Comparison of ENCODE assay signal across 8 cellular contexts in the genomic region with DNA sequence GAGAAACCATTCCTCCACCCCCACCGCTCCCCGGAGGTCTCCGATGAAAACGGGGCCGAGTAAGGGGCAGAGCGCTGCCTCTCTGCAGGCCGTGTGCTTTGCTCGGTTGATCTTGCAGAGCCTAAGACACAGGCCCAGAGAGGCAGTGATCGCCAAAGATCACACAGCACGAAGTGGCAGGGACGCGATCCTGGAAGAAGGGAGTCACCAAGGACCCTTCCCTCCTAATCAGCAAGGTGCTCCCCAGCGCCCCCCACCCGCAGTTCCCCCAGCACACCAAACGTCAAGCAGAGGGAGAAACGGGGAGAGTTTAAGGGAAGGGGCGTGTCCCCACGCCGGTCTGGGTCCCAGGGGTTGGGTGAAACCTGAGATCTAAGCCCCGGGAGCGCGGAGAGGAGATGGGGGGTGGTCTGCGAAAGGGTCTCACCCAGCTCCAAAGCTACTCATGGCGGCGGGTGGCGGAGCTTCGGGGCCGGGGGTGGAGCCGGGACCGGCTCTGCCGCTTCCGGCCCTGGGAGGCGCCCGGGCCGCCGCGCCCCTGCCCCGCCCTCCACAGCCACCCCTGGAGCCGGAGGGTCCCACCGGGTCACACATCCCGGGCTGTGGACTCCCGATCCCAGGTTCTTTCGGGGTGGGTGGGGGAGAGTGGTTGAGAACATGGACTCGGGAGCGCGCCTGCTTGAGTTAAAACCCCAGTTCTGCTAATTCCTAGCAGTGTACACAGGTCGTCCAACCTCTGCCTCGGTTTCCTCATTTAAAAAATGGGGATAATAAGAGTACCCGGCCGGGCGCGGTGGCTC. TPM values are rescaled to one million over a fixed set of nuclear protein-coding genes. Genes with fewer than 3 reads are reported as not detected.
DNase-seq lines count a peak whose midpoint lies in the region; ATAC-seq, FAIRE-seq and TF ChIP-seq lines count a peak whose summit lies in the region.

A gene with protein sequence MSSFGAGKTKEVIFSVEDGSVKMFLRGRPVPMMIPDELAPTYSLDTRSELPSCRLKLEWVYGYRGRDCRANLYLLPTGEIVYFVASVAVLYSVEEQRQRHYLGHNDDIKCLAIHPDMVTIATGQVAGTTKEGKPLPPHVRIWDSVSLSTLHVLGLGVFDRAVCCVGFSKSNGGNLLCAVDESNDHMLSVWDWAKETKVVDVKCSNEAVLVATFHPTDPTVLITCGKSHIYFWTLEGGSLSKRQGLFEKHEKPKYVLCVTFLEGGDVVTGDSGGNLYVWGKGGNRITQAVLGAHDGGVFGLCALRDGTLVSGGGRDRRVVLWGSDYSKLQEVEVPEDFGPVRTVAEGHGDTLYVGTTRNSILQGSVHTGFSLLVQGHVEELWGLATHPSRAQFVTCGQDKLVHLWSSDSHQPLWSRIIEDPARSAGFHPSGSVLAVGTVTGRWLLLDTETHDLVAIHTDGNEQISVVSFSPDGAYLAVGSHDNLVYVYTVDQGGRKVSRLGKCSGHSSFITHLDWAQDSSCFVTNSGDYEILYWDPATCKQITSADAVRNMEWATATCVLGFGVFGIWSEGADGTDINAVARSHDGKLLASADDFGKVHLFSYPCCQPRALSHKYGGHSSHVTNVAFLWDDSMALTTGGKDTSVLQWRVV (minus strand): TSS at position 468 of the 800 bp plus-strand sequence. CDS start 21 bp downstream, at position 447.

- H3K9ac ChIP-seq in H1 (replicated peaks in 1 of 4; ENCODE audit: extremely low read depth in 1 of 4, low read depth in 3 of 4, low read length in 3 of 4) = peak within 1 kb of the TSS in 2 of 4 experiments; percentile 16 to 20; a peak in 3 of 7 replicates

- H3K27ac Mint-ChIP-seq in activated CD4-positive, alpha-beta memory T cell treated with anti-CD3 and anti-CD28 coated beads, Interleukin-2, amount 10 ng/mL, durations not matched to agents 7 days and 5 days = peak within 1 kb of the TSS; percentile 100

- H3K4me3 ChIP-seq in GM12865 (ENCODE audit: low read depth, low read length) (peak within 1 kb of the TSS; percentile 94), H1 (ENCODE audit: extremely low read depth in 1 of 4, insufficient read depth in 2 of 4, low read depth in 3 of 4, low read length in 4 of 4) (peak within 1 kb of the TSS; percentile 51 to 67 (median 60)), mononuclear cell (ENCODE audit: low read length) (peak within 1 kb of the TSS; percentile 64)

- FAIRE-seq in H1 (lab: Jason Lieb, UNC) (no peak), H54 (lab: Jason Lieb, UNC) (no peak)

- no peak for TF ChIP-seq RAD21 in H1 (IDR thresholded peaks at IDR 0.05 in 1 of 2, conservative IDR thresholded peaks at IDR 0.05 in 1 of 2; ENCODE audit: low read depth in 2 of 2, low read length in 2 of 2)

- no peak for TF ChIP-seq EP300 in H1 (IDR thresholded peaks at IDR 0.05; ENCODE audit: borderline replicate concordance in 1 of 2, low read depth in 2 of 2, low read length in 2 of 2)

- H2AFZ ChIP-seq in H1 (ENCODE audit: low read length) = peak within 1 kb of the TSS; percentile 46; the same call in 1 of the 2 replicates

- H3K23me2 ChIP-seq in H1 (ENCODE audit: low read depth, low read length) = peaks cover 15% of the 10 kb centered on the region

- H2AK5ac ChIP-seq in H1 (ENCODE audit: low read depth, low read length) = no peak within 1 kb of the TSS; the same call in 1 of the 2 replicates

- peak within 1 kb of the TSS; percentile 18 for H2BK20ac ChIP-seq in H1 (ENCODE audit: low read length)

- DNase-seq in GM12865 (ENCODE audit: low read depth) (peak; percentile 68), NCI-H1694 treated with DMSO at 0.1 percent for 48 hours (lab: John Stamatoyannopoulos, UW) (peak; percentile 38), H1 (ENCODE audit: low read depth in 1 of 2, low spot score in 2 of 2) (peak in 1 of 2 experiments; percentile 86), H54 (ENCODE audit: insufficient read length, low spot score) (no peak)
- DNase-seq in activated CD4-positive, alpha-beta memory T cell treated with anti-CD3 and anti-CD28 coated beads, Interleukin-2, amount 10 ng/mL, durations not matched to agents 7 days and 5 days = peak; percentile 73
- DNase-seq in stimulated activated naive CD8-positive, alpha-beta T cell treated with anti-CD3 and anti-CD28 coated beads, Interleukin-15, Interleukin-2, amounts not matched to agents 100 U/mL and 50 U/mL, for 24 hours = peak; percentile 76

- H3K4me1 Mint-ChIP-seq in activated CD4-positive, alpha-beta memory T cell treated with anti-CD3 and anti-CD28 coated beads, Interleukin-2, amount 10 ng/mL, durations not matched to agents 7 days and 5 days = peaks cover 56% of the 10 kb centered on the region

- peak within 1 kb of the TSS; percentile 12 for H4K8ac ChIP-seq in H1 (ENCODE audit: extremely low read depth, insufficient read depth, low read length)

- H3K4ac ChIP-seq in H1 (replicated peaks; ENCODE audit: insufficient read length, low read depth, low read length) = no peak within 1 kb of the TSS

- H3K9me3 Mint-ChIP-seq in activated CD4-positive, alpha-beta memory T cell treated with anti-CD3 and anti-CD28 coated beads, Interleukin-2, amount 10 ng/mL, durations not matched to agents 7 days and 5 days = no peaks in the 10 kb centered on the region

- H3K36me3 Mint-ChIP-seq in activated CD4-positive, alpha-beta memory T cell treated with anti-CD3 and anti-CD28 coated beads, Interleukin-2, amount 10 ng/mL, durations not matched to agents 7 days and 5 days (ENCODE audit: low read depth) = peaks cover 16% of the 10 kb centered on the region

- peaks cover 0 to under 1% (median under 1%) of the 10 kb centered on the region in 4 experiments; a peak in 2 of 7 replicates for H3K27me3 ChIP-seq in H1 (replicated peaks in 1 of 4; ENCODE audit: control insufficient read depth in 3 of 4, extremely low read depth in 1 of 4, insufficient read depth in 3 of 4, low read length in 3 of 4)
- no peaks in the 10 kb centered on the region for H3K27me3 ChIP-seq in mononuclear cell (ENCODE audit: insufficient read depth, low read length)

- ATAC-seq in stimulated activated naive CD8-positive, alpha-beta T cell treated with anti-CD3 and anti-CD28 coated beads, Interleukin-15, Interleukin-2, amounts not matched to agents 100 U/mL and 50 U/mL, for 24 hours = no peak
- no peak for ATAC-seq in HG03378 (IDR thresholded peaks at IDR 0.05; ENCODE audit: unreplicated experiment)

- H4K20me1 ChIP-seq in H1 (replicated peaks in 1 of 2; ENCODE audit: control insufficient read depth in 1 of 2, insufficient read depth in 2 of 2, low read length in 2 of 2) = no peaks in the 10 kb centered on the region

- TF ChIP-seq POLR2A in H1 (IDR thresholded peaks at IDR 0.05; ENCODE audit: control extremely low read depth in 1 of 2, low read depth in 2 of 2, low read length in 2 of 2) (no peak), H54 (IDR thresholded peaks at IDR 0.05; ENCODE audit: low read depth, low read length) (no peak)

- H3K56ac ChIP-seq in H1 (replicated peaks; ENCODE audit: insufficient read length, low read depth, low read length) = no peak within 1 kb of the TSS

- peak within 1 kb of the TSS; percentile 78; the same call in 1 of the 2 replicates for H2BK12ac ChIP-seq in H1 (ENCODE audit: low read depth, low read length)

- H2BK120ac ChIP-seq in H1 (replicated peaks; ENCODE audit: low read depth, low read length) = peak within 1 kb of the TSS; percentile 45

- H3K27ac ChIP-seq in H1 (ENCODE audit: low read depth, low read length) = no peak within 1 kb of the TSS

- H4K91ac ChIP-seq in H1 (replicated peaks; ENCODE audit: insufficient read length, low read length) = peak within 1 kb of the TSS; percentile 84

- 12% methylated on average over 31 of the region's 52 CpGs; no CpG with 5 or more reads in 1 of the 2 experiments for WGBS in H1 (ENCODE audit: extremely low coverage in 1 of 2, insufficient coverage in 1 of 2, insufficient read length in 1 of 2, insufficient replicate concordance in 2 of 2, low coverage in 1 of 2, low lambda C conversion rate in 2 of 2, missing lambda C conversion rate in 1 of 2), 2 experiments

- peak within 1 kb of the TSS; percentile 93 for H3K18ac ChIP-seq in H1 (ENCODE audit: extremely low read depth, low read length)

- no peak within 1 kb of the TSS for H3K14ac ChIP-seq in H1 (ENCODE audit: insufficient read length)

- H2BK5ac ChIP-seq in H1 (ENCODE audit: low read depth, low read length) = peak within 1 kb of the TSS; percentile 91

- H3K4me2 ChIP-seq in H1 (ENCODE audit: insufficient read depth in 1 of 2, low read depth in 2 of 2, low read length in 2 of 2) = peak within 1 kb of the TSS; percentile 82 to 85

- H3K27me3 Mint-ChIP-seq in activated CD4-positive, alpha-beta memory T cell treated with anti-CD3 and anti-CD28 coated beads, Interleukin-2, amount 10 ng/mL, durations not matched to agents 7 days and 5 days = no peaks in the 10 kb centered on the region

- peak within 1 kb of the TSS; percentile 47 for H4K5ac ChIP-seq in H1 (ENCODE audit: insufficient read length, low read depth, low read length)

- peak within 1 kb of the TSS; percentile 97 for H3K4me3 Mint-ChIP-seq in activated CD4-positive, alpha-beta memory T cell treated with anti-CD3 and anti-CD28 coated beads, Interleukin-2, amount 10 ng/mL, durations not matched to agents 7 days and 5 days

- no peaks in the 10 kb centered on the region for H3K79me2 ChIP-seq in H1 (ENCODE audit: control insufficient read depth in 1 of 2, insufficient read depth in 2 of 2, low read length in 2 of 2)

- POLR2A ChIA-PET in activated CD4-positive, alpha-beta memory T cell treated with anti-CD3 and anti-CD28 coated beads, Interleukin-2, amount 10 ng/mL, durations not matched to agents 7 days and 5 days (lab: Charles Lee) = interaction anchor here (3.1 to 5.8 kb wide), 3 partner anchors 8 to 55 kb away, joined by 8 to 85 read pairs (median 21); a partner anchor contains a TSS
- POLR2A ChIA-PET in H1 (lab: Charles Lee; ENCODE audit: partially characterized antibody) = interaction anchor here (0.6 to 3.5 kb wide), 5 partner anchors 20 to 639 kb away, joined by 3 to 21 read pairs (median 5); no protein-coding TSS in a partner anchor

- H3K9me3 ChIP-seq in H1 (ENCODE audit: insufficient read depth in 2 of 2, low read depth in 1 of 2, low read length in 1 of 2) (no peaks in the 10 kb centered on the region), mononuclear cell (ENCODE audit: low read depth, low read length) (no peaks in the 10 kb centered on the region)

- TF ChIP-seq CTCF in GM12865 (IDR thresholded peaks at IDR 0.05; ENCODE audit: insufficient read depth, low read depth, low read length, missing control alignments) (peak; percentile 48), H1 (IDR thresholded peaks at IDR 0.05; ENCODE audit: control extremely low read depth in 1 of 3, insufficient read depth in 1 of 3, low read depth in 1 of 3, low read length in 3 of 3) (peak in 2 of 3 experiments; percentile 25 to 44; a peak in 3 of 4 replicates)

- H3K79me1 ChIP-seq in H1 (ENCODE audit: low read depth, low read length) = no peaks in the 10 kb centered on the region

- H3K4me1 ChIP-seq in H1 (replicated peaks in 1 of 4; ENCODE audit: control insufficient read depth in 3 of 4, insufficient read depth in 4 of 4, low read length in 3 of 4) (peaks cover 7 to 24% (median 13%) of the 10 kb centered on the region in 4 experiments), mononuclear cell (ENCODE audit: insufficient read depth, low read length) (peaks cover 57% of the 10 kb centered on the region)

- no peaks in the 10 kb centered on the region for H3K36me3 ChIP-seq in H1 (ENCODE audit: control insufficient read depth in 2 of 4, insufficient read depth in 4 of 4, low read length in 3 of 4)

- H2BK15ac ChIP-seq in H1 (ENCODE audit: low read length) = peak within 1 kb of the TSS; percentile 67; the same call in 1 of the 2 replicates

- CTCF ChIA-PET in activated CD4-positive, alpha-beta memory T cell treated with anti-CD3 and anti-CD28 coated beads, Interleukin-2, amount 10 ng/mL, durations not matched to agents 7 days and 5 days (lab: Charles Lee) = interaction anchor here (0.9 to 4.5 kb wide), 10 partner anchors 26 to 200 kb away, joined by 3 to 41 read pairs (median 6); a partner anchor contains a TSS
- CTCF ChIA-PET in H1 (lab: Charles Lee; ENCODE audit: partially characterized antibody) = interaction anchor here (0.7 to 8.4 kb wide), 11 partner anchors 8 to 144 kb away, joined by 3 to 135 read pairs (median 6); a partner anchor contains a TSS

- no peak within 1 kb of the TSS for H3K23ac ChIP-seq in H1 (ENCODE audit: insufficient read length)

RNA-seq across cellular contexts. Expression of the gene that starts here (rescaled TPM):
- 100 to 1,000 TPM; 136 to 146 TPM for total RNA-seq in activated CD4-positive, alpha-beta memory T cell treated with anti-CD3 and anti-CD28 coated beads, Interleukin-2, amount 10 ng/mL, durations not matched to agents 7 days and 5 days
- 28.1 and 28.8 TPM in 2 replicates for total RNA-seq in H1 (2021; fragmentation: NEBNext Ultra II Directional; extraction: Animal tissue kit (Norgen Biotek cat#: 25700))
- 29.4 and 45.4 TPM in 2 replicates for polyA plus RNA-seq in H1 (2011; rRNA removed)
- polyA plus RNA-seq in H1 (2011; cell fraction: cytosol; rRNA removed) = 41.5 TPM
- polyA plus RNA-seq in H1 (2011; cell fraction: nucleus; rRNA removed) = 135 TPM
- polyA plus RNA-seq in H1 (2012, experiment 1 of 2) = 36.7 to 46.1 TPM (median 43.1 TPM) in 4 replicates
- 23.6 TPM for polyA plus RNA-seq in H1 (2012, experiment 2 of 2)
- polyA plus RNA-seq in H1 (2013, experiment 1 of 2) = 14.5 TPM
- polyA plus RNA-seq in H1 (2013, experiment 2 of 2) = 13.1 TPM
- 31.1 and 51.6 TPM in 2 replicates for polyA minus RNA-seq in H1 (2011; rRNA and poly(A)+ RNA removed)
- 33.6 TPM for polyA minus RNA-seq in H1 (2011; cell fraction: cytosol; rRNA and poly(A)+ RNA removed)
- polyA minus RNA-seq in H1 (2011; cell fraction: nucleus; rRNA and poly(A)+ RNA removed) = 36.1 TPM
- total RNA-seq in mononuclear cell = 13.9 TPM
